In the genomic region with DNA sequence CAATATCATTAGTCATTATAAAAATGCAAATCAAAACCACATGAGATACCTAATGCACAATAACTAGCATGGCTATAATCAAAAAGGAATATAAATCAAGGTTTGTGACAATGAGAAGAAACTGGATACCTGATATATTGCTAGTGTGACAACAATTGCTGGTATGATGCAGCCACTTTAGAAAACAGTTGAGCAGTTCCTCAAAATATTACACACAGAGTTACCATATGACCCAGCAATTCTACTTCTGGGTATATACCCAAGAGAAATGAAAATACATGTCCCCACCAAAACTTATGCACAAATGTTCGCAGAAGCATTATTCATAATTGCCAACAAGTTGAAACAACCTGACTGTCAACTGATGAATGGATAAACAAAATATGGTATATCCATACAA, we compare ENCODE assay signal across 16 cellular contexts.
"Had no signal": no experiment of that assay in that cellular context is flagged by ENCODE, and none has a peak within 500 bp of the region (broad histone marks: within the 10 kb centered on the region; RNA-seq: fewer than 3 reads in every experiment).

No MANE protein-coding gene starts in this region.

- DNase-seq: dorsolateral prefrontal cortex; effector CD8-positive, alpha-beta T cell; foreskin melanocyte; head of caudate nucleus; kidney; left cardiac atrium; left ventricle myocardium inferior; lower lobe of right lung; natural killer cell; nucleus accumbens; ovary; small intestine; stimulated activated CD4-positive, alpha-beta T cell treated with anti-CD3 and anti-CD28 coated beads, Interleukin-12 subunit alpha, Interleukin-12 subunit beta, amount 100 ng/mL, for 4 hours; tibial artery; upper lobe of left lung; uterus had no signal

- ATAC-seq: left cardiac atrium, lower lobe of right lung, natural killer cell had no signal

- FAIRE-seq: kidney, small intestine had no signal
